ENCODE assay signal across 12 cellular contexts in the genomic region with DNA sequence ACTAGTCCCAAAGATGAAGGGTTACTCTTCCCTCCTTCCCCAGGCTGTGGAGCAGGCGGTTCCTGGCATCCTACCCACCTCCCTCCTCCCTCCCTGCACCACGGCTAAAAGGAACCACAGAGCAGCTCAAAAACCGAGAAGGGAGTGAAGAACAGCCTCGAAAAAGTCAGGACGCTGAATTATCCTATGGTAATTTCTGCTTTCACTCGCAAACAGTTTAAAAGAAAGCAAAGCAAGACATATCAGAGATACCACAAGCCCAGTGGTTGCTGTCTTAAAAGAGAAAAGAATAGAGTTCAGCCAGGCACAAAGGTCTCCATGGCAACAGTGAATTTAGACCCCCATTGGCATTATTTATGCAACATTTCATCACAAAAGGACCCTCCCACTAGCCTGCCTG.
DNase-seq lines count a peak whose midpoint lies in the region; ATAC-seq and TF ChIP-seq lines count a peak whose summit lies in the region.
"Had no signal": no experiment of that assay in that cellular context is flagged by ENCODE, and none has a peak within 500 bp of the region (broad histone marks: within the 10 kb centered on the region; RNA-seq: fewer than 3 reads in every experiment).

No MANE protein-coding gene starts in this region.

- ATAC-seq in GM21737 (IDR thresholded peaks at IDR 0.05; ENCODE audit: unreplicated experiment) = no peak
- ATAC-seq in HG02852 (IDR thresholded peaks at IDR 0.05; ENCODE audit: unreplicated experiment) = no peak
- ATAC-seq: activated CD4-positive, alpha-beta T cell treated with anti-CD3 and anti-CD28 coated beads for 36 hours had no signal

- DNase-seq in G401 (ENCODE audit: low spot score) = peak; percentile 69
- peak; percentile 43 for DNase-seq in NT2/D1 (ENCODE audit: low read depth, low spot score)
- DNase-seq in glutamatergic neuron = peak; percentile 52
- DNase-seq in NCI-H1092 treated with DMSO at 0.1 percent for 48 hours (lab: John Stamatoyannopoulos, UW) = no peak
- no peak for DNase-seq in stimulated activated naive CD4-positive, alpha-beta T cell (lab: John Stamatoyannopoulos, UW)
- DNase-seq: activated CD4-positive, alpha-beta T cell treated with anti-CD3 and anti-CD28 coated beads for 36 hours; colonic mucosa; foreskin fibroblast; spleen had no signal

- no peak overlapping the region for H3K4me3 ChIP-seq in NT2/D1 (ENCODE audit: insufficient read length, low read depth)
- H3K4me3 ChIP-seq: colonic mucosa, spleen had no signal

- peak overlapping the region; percentile 10 for H3K9ac ChIP-seq in NT2/D1 (ENCODE audit: insufficient read length, low read depth)

- H3K4me1 ChIP-seq in NT2/D1 (ENCODE audit: insufficient read depth, insufficient read length) = no peaks in the 10 kb centered on the region
- H3K4me1 ChIP-seq: colonic mucosa, spleen had no signal

- H3K27ac Mint-ChIP-seq in glutamatergic neuron (ENCODE audit: unreplicated experiment) (peak overlapping the region; percentile 91), nephron (no peak overlapping the region)
- H3K27ac Mint-ChIP-seq: activated CD4-positive, alpha-beta T cell treated with anti-CD3 and anti-CD28 coated beads for 36 hours had no signal

- H3K27me3 Mint-ChIP-seq in glutamatergic neuron (ENCODE audit: unreplicated experiment) = peaks cover 3% of the 10 kb centered on the region
- peaks cover 3% of the 10 kb centered on the region for H3K27me3 Mint-ChIP-seq in nephron (ENCODE audit: low read depth)

- H3K9me3 ChIP-seq in NT2/D1 (ENCODE audit: insufficient read depth, low read length) = no peaks in the 10 kb centered on the region
- H3K9me3 ChIP-seq: colonic mucosa, spleen had no signal

- in situ Hi-C loops in G401 (cut with HindIII; ENCODE audit: low sequenced_read_pairs) = no loop called here

- H3K27me3 ChIP-seq in NT2/D1 (ENCODE audit: insufficient read depth, insufficient read length) = no peaks in the 10 kb centered on the region
- H3K27me3 ChIP-seq: colonic mucosa, spleen had no signal

- TF ChIP-seq CTCF in glutamatergic neuron (IDR thresholded peaks at IDR 0.05; ENCODE audit: partially characterized antibody, unreplicated experiment) (no peak), nephron (IDR thresholded peaks at IDR 0.05; ENCODE audit: unreplicated experiment in 3 of 3) (no peak)

- H3K4me1 Mint-ChIP-seq in glutamatergic neuron (ENCODE audit: low read depth, unreplicated experiment) (peaks cover 25% of the 10 kb centered on the region), nephron (peaks cover 6% of the 10 kb centered on the region)
- H3K4me1 Mint-ChIP-seq: activated CD4-positive, alpha-beta T cell treated with anti-CD3 and anti-CD28 coated beads for 36 hours had no signal

- H3K36me3 Mint-ChIP-seq in glutamatergic neuron (ENCODE audit: unreplicated experiment) (no peaks in the 10 kb centered on the region), nephron (ENCODE audit: low read depth) (no peaks in the 10 kb centered on the region)

- H3K4me3 Mint-ChIP-seq in glutamatergic neuron (ENCODE audit: unreplicated experiment) (peak overlapping the region; percentile 76), nephron (peak overlapping the region; percentile 54 to 66 (median 65))
- H3K4me3 Mint-ChIP-seq: activated CD4-positive, alpha-beta T cell treated with anti-CD3 and anti-CD28 coated beads for 36 hours had no signal

- H3K9me3 Mint-ChIP-seq in glutamatergic neuron (ENCODE audit: unreplicated experiment) = peaks cover 2% of the 10 kb centered on the region
- H3K9me3 Mint-ChIP-seq in nephron = no peaks in the 10 kb centered on the region

- no peaks in the 10 kb centered on the region for H3K36me3 ChIP-seq in NT2/D1 (ENCODE audit: insufficient read depth, insufficient read length, low read length)
- H3K36me3 ChIP-seq: colonic mucosa, spleen had no signal

Comparison
In these comparisons a context has a peak if more than half of its experiments do, and no peak if none do; other contexts are left out.
1. DNase-seq: peak in G401 (single experiment), NT2/D1 (single experiment) and glutamatergic neuron (single experiment); none in NCI-H1092 treated with DMSO at 0.1 percent for 48 hours (single experiment) and stimulated activated naive CD4-positive, alpha-beta T cell (0 of 6).